In the genomic region with DNA sequence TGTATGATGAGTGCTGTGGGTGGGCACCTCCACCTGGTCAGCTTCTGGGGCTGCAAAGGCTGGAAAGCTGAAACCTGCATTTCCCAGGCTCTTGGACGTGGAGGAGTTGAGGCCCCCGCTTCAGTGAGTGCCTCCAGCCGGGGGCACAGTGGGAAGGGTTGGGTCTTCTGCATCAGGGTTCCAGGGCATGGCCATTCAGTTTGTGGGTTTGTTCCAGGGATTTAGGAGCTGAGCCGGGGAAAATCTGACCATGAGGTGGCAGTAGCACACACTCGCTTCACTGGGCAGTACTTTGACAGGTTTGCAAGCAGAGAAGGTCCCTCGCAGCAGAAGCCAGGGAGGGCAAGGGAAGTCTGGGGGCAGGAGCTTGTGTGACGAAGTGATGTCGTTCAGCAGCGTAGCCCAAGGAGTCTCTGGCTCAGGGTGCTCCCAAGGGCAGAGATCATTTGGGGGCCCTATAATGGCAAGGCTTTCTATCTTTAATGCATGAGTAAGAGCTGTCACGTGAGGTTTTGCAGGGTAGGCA, we compare ENCODE assay signal across 8 cellular contexts.
A peak's percentile ranks its signal among the peaks of the same experiment; 100 is the strongest.
DNase-seq lines count a peak whose midpoint lies in the region; ATAC-seq and TF ChIP-seq lines count a peak whose summit lies in the region.

No MANE protein-coding gene starts in this region.

- 0 out of 2 replicates have a peak overlapping the region, but pooled peaks have one; percentile 43 for H2AFZ ChIP-seq in GM23338
- H2AFZ ChIP-seq in OCI-LY7 (ENCODE audit: low read length), result no peak overlapping the region

- CTCF ChIA-PET in OCI-LY7 (lab: Charles Lee; ENCODE audit: unreplicated experiment), result interaction anchor here (0.8 kb wide), 1 partner anchor 121 kb away, joined by 4 read pairs; no protein-coding TSS in a partner anchor

- H3K27me3 Mint-ChIP-seq in GM23338 (ENCODE audit: insufficient read depth, low read depth, poor library complexity) (peaks cover 5% of the 10 kb centered on the region), immature natural killer cell (ENCODE audit: low read depth in 3 of 3) (peaks cover 6 to 8% (median 8%) of the 10 kb centered on the region in 3 donors)

- no peaks in the 10 kb centered on the region for H3F3A ChIP-seq in GM23338 (replicated peaks; ENCODE audit: low read depth)

- H3K4me3 ChIP-seq in AG09309 (ENCODE audit: control insufficient read depth, low read depth, low read length) (no peak overlapping the region), GM23338 (no peak overlapping the region), OCI-LY7 (ENCODE audit: low read depth, low read length, poor library complexity, severe bottlenecking) (no peak overlapping the region), foreskin fibroblast (ENCODE audit: low read depth in 1 of 2, low read length in 2 of 2) (no peak overlapping the region)

- H3K27me3 ChIP-seq in GM23338 (ENCODE audit: insufficient read depth), result no peaks in the 10 kb centered on the region

- peaks cover 6% of the 10 kb centered on the region; the same call in 2 of the 3 replicates for H3K4me1 Mint-ChIP-seq in GM23338
- H3K4me1 Mint-ChIP-seq in immature natural killer cell, result no peaks in the 10 kb centered on the region

- H3K36me3 Mint-ChIP-seq in GM23338 (ENCODE audit: low read depth) (peaks cover 37% of the 10 kb centered on the region), immature natural killer cell (no peaks in the 10 kb centered on the region)

- H3K27ac ChIP-seq in GM23338 (ENCODE audit: low read depth) (no peak overlapping the region), OCI-LY7 (ENCODE audit: low read depth, low read length, poor library complexity, severe bottlenecking) (no peak overlapping the region)

- H4K20me1 ChIP-seq in GM23338 (replicated peaks; ENCODE audit: insufficient read depth), result no peaks in the 10 kb centered on the region; the same call in 1 of the 2 replicates
- no peaks in the 10 kb centered on the region for H4K20me1 ChIP-seq in OCI-LY7 (ENCODE audit: insufficient read depth, low read length)

- no peak overlapping the region for H3K27ac Mint-ChIP-seq in GM23338
- H3K27ac Mint-ChIP-seq in immature natural killer cell, result no peak overlapping the region

- TF ChIP-seq CTCF in AG09309 (IDR thresholded peaks at IDR 0.05; ENCODE audit: control insufficient read depth, insufficient read depth, low read depth, low read length, missing control alignments) (peak; percentile 68), GM23338 (conservative IDR thresholded peaks at IDR 0.05; ENCODE audit: low read depth in 2 of 2) (peak; percentile 48 to 89), OCI-LY7 (conservative IDR thresholded peaks at IDR 0.05; ENCODE audit: low read length) (peak; percentile 77), foreskin fibroblast (IDR thresholded peaks at IDR 0.05; ENCODE audit: low read depth, low read length) (peak; percentile 35)

- intact Hi-C loops in OCI-LY7 (cut with micrococcal nuclease; ENCODE audit: unreplicated experiment), result no loop called here

- POLR2A ChIA-PET in OCI-LY7 (lab: Charles Lee), result interaction anchor here (0.7 kb wide), 1 partner anchor 564 kb away, joined by 5 read pairs; no protein-coding TSS in a partner anchor

- H3K9me3 Mint-ChIP-seq in GM23338 (peaks cover 54% of the 10 kb centered on the region), immature natural killer cell (no peaks in the 10 kb centered on the region)

- no TSS peak for BruUV-seq in OCI-LY7 (replicated peaks; lab: Mats Ljungman, UMichigan)

- no peaks in the 10 kb centered on the region for H3K4me1 ChIP-seq in GM23338 (ENCODE audit: insufficient read depth)
- H3K4me1 ChIP-seq in OCI-LY7 (ENCODE audit: insufficient read depth, low read length, poor library complexity, severe bottlenecking), result peaks cover 5% of the 10 kb centered on the region

- H3K9me2 ChIP-seq in GM23338 (ENCODE audit: insufficient read depth), result no peaks in the 10 kb centered on the region; the same call in 1 of the 2 replicates
- H3K9me2 ChIP-seq in OCI-LY7 (ENCODE audit: insufficient read depth, low read length), result no peaks in the 10 kb centered on the region

- H3K36me3 ChIP-seq in GM23338 (ENCODE audit: insufficient read depth), result no peaks in the 10 kb centered on the region
- no peaks in the 10 kb centered on the region for H3K36me3 ChIP-seq in OCI-LY7 (ENCODE audit: insufficient read depth, low read length)

- H3K4me2 ChIP-seq in GM23338 (no peak overlapping the region), OCI-LY7 (ENCODE audit: low read length) (no peak overlapping the region)

- H3K79me2 ChIP-seq in GM23338 (replicated peaks; ENCODE audit: insufficient read depth) (no peaks in the 10 kb centered on the region), OCI-LY7 (ENCODE audit: insufficient read depth, low read depth, low read length) (no peaks in the 10 kb centered on the region)

- DNase-seq in AG09309 (ENCODE audit: low read depth) (no peak), GM23338 (ENCODE audit: low spot score) (peak; percentile 82), OCI-LY7 (ENCODE audit: low spot score) (peak; percentile 66), foreskin fibroblast (peak; percentile 16 to 52), immature natural killer cell (no peak)

- ATAC-seq in GM23338 (peak; percentile 92), GM19463 (IDR thresholded peaks at IDR 0.05; ENCODE audit: unreplicated experiment) (no peak), GM19023 (IDR thresholded peaks at IDR 0.05; ENCODE audit: unreplicated experiment) (no peak)
- no peak for ATAC-seq in activated CD4-positive, CD25-positive, alpha-beta regulatory T cell treated with anti-CD3 and anti-CD28 coated beads, Interleukin-2, amount 50 U/mL, for 24 hours

- H3K4me3 Mint-ChIP-seq in GM23338, result no peak overlapping the region
- no peak overlapping the region for H3K4me3 Mint-ChIP-seq in immature natural killer cell

- H3K9me3 ChIP-seq in OCI-LY7 (ENCODE audit: low read length), result no peaks in the 10 kb centered on the region

TF ChIP-seq in GM23338, 12 proteins besides CTCF, POLR2A, EP300 and RAD21 (continues in another document):
- TF ChIP-seq NANOG (IDR thresholded peaks at IDR 0.05; ENCODE audit: borderline replicate concordance) (no peak), ZNF114 (CRISPR knock-in tag; IDR thresholded peaks at IDR 0.05) (no peak), EZH2phosphoT487 (IDR thresholded peaks at IDR 0.05; ENCODE audit: unreplicated experiment) (no peak), JUNB (IDR thresholded peaks at IDR 0.05; ENCODE audit: unreplicated experiment) (no peak), STAT1 (IDR thresholded peaks at IDR 0.05; ENCODE audit: unreplicated experiment) (no peak), EZH2 (IDR thresholded peaks at IDR 0.05; ENCODE audit: low read depth, unreplicated experiment) (no peak)
- TF ChIP-seq, protein P1, sequence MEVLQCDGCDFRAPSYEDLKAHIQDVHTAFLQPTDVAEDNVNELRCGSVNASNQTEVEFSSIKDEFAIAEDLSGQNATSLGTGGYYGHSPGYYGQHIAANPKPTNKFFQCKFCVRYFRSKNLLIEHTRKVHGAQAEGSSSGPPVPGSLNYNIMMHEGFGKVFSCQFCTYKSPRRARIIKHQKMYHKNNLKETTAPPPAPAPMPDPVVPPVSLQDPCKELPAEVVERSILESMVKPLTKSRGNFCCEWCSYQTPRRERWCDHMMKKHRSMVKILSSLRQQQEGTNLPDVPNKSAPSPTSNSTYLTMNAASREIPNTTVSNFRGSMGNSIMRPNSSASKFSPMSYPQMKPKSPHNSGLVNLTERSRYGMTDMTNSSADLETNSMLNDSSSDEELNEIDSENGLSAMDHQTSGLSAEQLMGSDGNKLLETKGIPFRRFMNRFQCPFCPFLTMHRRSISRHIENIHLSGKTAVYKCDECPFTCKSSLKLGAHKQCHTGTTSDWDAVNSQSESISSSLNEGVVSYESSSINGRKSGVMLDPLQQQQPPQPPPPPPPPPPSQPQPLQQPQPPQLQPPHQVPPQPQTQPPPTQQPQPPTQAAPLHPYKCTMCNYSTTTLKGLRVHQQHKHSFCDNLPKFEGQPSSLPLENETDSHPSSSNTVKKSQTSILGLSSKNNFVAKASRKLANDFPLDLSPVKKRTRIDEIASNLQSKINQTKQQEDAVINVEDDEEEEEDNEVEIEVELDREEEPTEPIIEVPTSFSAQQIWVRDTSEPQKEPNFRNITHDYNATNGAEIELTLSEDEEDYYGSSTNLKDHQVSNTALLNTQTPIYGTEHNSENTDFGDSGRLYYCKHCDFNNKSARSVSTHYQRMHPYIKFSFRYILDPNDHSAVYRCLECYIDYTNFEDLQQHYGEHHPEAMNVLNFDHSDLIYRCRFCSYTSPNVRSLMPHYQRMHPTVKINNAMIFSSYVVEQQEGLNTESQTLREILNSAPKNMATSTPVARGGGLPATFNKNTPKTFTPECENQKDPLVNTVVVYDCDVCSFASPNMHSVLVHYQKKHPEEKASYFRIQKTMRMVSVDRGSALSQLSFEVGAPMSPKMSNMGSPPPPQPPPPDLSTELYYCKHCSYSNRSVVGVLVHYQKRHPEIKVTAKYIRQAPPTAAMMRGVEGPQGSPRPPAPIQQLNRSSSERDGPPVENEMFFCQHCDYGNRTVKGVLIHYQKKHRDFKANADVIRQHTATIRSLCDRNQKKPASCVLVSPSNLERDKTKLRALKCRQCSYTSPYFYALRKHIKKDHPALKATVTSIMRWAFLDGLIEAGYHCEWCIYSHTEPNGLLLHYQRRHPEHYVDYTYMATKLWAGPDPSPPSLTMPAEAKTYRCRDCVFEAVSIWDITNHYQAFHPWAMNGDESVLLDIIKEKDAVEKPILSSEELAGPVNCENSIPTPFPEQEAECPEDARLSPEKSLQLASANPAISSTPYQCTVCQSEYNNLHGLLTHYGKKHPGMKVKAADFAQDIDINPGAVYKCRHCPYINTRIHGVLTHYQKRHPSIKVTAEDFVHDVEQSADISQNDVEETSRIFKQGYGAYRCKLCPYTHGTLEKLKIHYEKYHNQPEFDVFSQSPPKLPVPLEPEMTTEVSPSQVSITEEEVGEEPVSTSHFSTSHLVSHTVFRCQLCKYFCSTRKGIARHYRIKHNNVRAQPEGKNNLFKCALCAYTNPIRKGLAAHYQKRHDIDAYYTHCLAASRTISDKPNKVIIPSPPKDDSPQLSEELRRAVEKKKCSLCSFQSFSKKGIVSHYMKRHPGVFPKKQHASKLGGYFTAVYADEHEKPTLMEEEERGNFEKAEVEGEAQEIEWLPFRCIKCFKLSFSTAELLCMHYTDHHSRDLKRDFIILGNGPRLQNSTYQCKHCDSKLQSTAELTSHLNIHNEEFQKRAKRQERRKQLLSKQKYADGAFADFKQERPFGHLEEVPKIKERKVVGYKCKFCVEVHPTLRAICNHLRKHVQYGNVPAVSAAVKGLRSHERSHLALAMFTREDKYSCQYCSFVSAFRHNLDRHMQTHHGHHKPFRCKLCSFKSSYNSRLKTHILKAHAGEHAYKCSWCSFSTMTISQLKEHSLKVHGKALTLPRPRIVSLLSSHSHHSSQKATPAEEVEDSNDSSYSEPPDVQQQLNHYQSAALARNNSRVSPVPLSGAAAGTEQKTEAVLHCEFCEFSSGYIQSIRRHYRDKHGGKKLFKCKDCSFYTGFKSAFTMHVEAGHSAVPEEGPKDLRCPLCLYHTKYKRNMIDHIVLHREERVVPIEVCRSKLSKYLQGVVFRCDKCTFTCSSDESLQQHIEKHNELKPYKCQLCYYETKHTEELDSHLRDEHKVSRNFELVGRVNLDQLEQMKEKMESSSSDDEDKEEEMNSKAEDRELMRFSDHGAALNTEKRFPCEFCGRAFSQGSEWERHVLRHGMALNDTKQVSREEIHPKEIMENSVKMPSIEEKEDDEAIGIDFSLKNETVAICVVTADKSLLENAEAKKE (CRISPR knock-in tag; IDR thresholded peaks at IDR 0.05), result no peak

Comparison
In these comparisons a context has a peak if more than half of its experiments do, and no peak if none do; other contexts are left out.
1. DNase-seq: peak in GM23338 (single experiment), OCI-LY7 (single experiment) and foreskin fibroblast (2 of 2); none in AG09309 (single experiment) and immature natural killer cell (0 of 3).
2. Peak in every context shown above with its lines, with median percentiles within 50 percentile points of each other: CTCF ChIP-seq.